In genomic region chr2:207624170-207625013, GRCh38 we compare ENCODE assay signal across 8 cellular contexts. TPM values are rescaled to one million over a fixed set of nuclear protein-coding genes. Genes with fewer than 3 reads are reported as not detected.
A peak's percentile ranks its signal among the peaks of the same experiment; 100 is the strongest.
DNase-seq lines count a peak whose midpoint lies in the region; ATAC-seq and TF ChIP-seq lines count a peak whose summit lies in the region.

No MANE protein-coding gene starts in this region.

- peak overlapping the region; percentile 84 for H3K27ac Mint-ChIP-seq in WTC11
- peak overlapping the region; percentile 82 for H3K27ac Mint-ChIP-seq in central memory CD8-positive, alpha-beta T cell (ENCODE audit: low read depth)

- H3K9me3 Mint-ChIP-seq in WTC11: no peaks in the 10 kb centered on the region
- H3K9me3 Mint-ChIP-seq in central memory CD8-positive, alpha-beta T cell: no peaks in the 10 kb centered on the region

- ATAC-seq in HG02852 (IDR thresholded peaks at IDR 0.05; ENCODE audit: unreplicated experiment) (peak; percentile 46), WTC11 (peak; percentile 31)
- peak; percentile 46 for ATAC-seq in central memory CD8-positive, alpha-beta T cell (replicated peaks; ENCODE audit: extremely low read depth, poor library complexity, severe bottlenecking)

- no peak for TF ChIP-seq CTCF in WTC11 (IDR thresholded peaks at IDR 0.05)

- peaks cover 41% of the 10 kb centered on the region for H3K36me3 Mint-ChIP-seq in WTC11
- H3K36me3 Mint-ChIP-seq in central memory CD8-positive, alpha-beta T cell (ENCODE audit: insufficient read depth): peaks cover 32% of the 10 kb centered on the region

- DNase-seq in NCI-H2196 (lab: John Stamatoyannopoulos, UW; ENCODE audit: unreplicated experiment): peak; percentile 33
- no peak for DNase-seq in NCI-H2196 treated with DMSO at 0.1 percent for 48 hours (lab: John Stamatoyannopoulos, UW; ENCODE audit: unreplicated experiment)
- peak; percentile 32 for DNase-seq in NCI-H1694 (lab: John Stamatoyannopoulos, UW)
- peak; percentile 64 for DNase-seq in WTC11 (ENCODE audit: low spot score)
- peak in 1 of 2 donors; percentile 40 for DNase-seq in central memory CD8-positive, alpha-beta T cell (ENCODE audit: low spot score in 2 of 2)
- DNase-seq in islet precursor cell: peak; percentile 86
- peak; percentile 64 for DNase-seq in stimulated activated CD4-positive, alpha-beta T cell treated with anti-CD3 and anti-CD28 coated beads, Interleukin-12 subunit alpha, Interleukin-12 subunit beta, amount 100 ng/mL, for 4 hours

- H3K4me3 Mint-ChIP-seq in WTC11: peak overlapping the region; percentile 85
- H3K4me3 Mint-ChIP-seq in central memory CD8-positive, alpha-beta T cell: peak overlapping the region; percentile 74

- CTCF ChIA-PET in WTC11 (lab: Charles Lee): interaction anchor here (1.2 to 3.6 kb wide), 14 partner anchors 67 to 454 kb away, joined by 4 to 40 read pairs (median 12); partner anchors contain the start of gene CCNYL1

- H3K4me1 Mint-ChIP-seq in WTC11: peaks cover 18% of the 10 kb centered on the region
- peaks cover 27% of the 10 kb centered on the region for H3K4me1 Mint-ChIP-seq in central memory CD8-positive, alpha-beta T cell

- no peaks in the 10 kb centered on the region; the same call in 1 of the 2 replicates for H3K27me3 Mint-ChIP-seq in WTC11 (ENCODE audit: low read depth)
- no peaks in the 10 kb centered on the region for H3K27me3 Mint-ChIP-seq in central memory CD8-positive, alpha-beta T cell

- POLR2A ChIA-PET in WTC11 (lab: Charles Lee): interaction anchor here (0.8 to 2.2 kb wide), 5 partner anchors 87 to 328 kb away, joined by 3 to 22 read pairs (median 6); partner anchors contain the start of genes CCNYL1, CREB1 and FZD5

TF ChIP-seq in WTC11, 78 proteins besides CTCF, POLR2A, EP300 and RAD21:
- TF ChIP-seq ETV6 (CRISPR knock-in tag; IDR thresholded peaks at IDR 0.05) (no peak), ESRRA (CRISPR knock-in tag; IDR thresholded peaks at IDR 0.05; ENCODE audit: borderline replicate concordance) (no peak), ZNF416 (CRISPR knock-in tag; IDR thresholded peaks at IDR 0.05) (no peak)

RNA-seq across cellular contexts. Expression of gene METTL21A, which starts 0.8 kb away (rescaled TPM):
- total RNA-seq in WTC11 (2021): 56.0 to 57.6 TPM (median 56.4 TPM) in 3 replicates
